1 cellular context compared by ENCODE assay signal in the genomic region with DNA sequence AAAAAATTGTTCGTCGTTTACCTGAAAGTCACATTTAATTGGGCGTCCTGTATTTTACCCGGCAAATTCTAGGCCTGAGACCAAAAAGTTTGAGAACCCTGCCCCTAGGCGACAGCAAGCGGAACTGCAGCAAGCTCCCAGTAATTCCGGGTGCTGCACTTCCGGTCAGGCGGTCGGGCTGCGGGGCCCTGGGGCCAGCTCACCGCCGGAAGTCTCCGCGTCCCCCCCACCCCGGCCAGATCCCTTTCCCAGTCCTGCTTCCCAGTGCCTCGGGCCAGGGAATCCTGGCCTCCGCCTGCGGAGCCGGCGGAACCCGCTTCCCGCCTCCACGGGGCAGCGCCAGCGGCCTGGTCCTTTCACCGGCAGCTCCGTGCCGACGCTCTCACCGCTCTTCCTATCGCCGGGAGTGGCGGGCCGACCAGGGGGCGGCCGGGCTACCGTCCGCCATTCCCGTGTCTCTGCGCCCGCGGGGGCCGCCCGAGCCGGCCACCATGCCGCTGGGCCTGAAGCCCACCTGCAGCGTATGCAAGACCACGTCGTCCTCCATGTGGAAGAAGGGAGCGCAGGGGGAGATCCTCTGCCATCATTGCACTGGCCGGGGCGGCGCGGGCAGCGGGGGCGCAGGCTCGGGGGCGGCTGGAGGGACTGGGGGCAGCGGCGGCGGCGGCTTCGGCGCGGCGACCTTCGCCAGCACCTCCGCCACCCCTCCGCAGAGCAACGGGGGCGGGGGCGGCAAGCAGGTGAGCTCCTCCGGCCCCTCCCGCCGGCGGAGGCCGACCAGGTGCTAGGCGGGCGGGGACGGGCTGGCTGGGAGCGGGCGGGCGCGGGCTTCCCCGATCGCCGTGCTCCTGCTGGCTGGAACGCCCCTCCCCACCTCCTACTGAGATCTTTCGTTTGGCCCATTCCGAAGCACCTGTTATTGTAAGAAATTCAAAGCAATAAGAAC.
TF ChIP-seq lines count a peak whose summit lies in the region.

GATAD1 (plus strand) TSS at position 244 of the 946 bp plus-strand sequence; CDS start at position 492, 248 bp downstream.

TF ChIP-seq in GM12878, 131 proteins besides CTCF, POLR2A, EP300 and RAD21 (continued from another document and continues in another):
- TF ChIP-seq, protein P1, sequence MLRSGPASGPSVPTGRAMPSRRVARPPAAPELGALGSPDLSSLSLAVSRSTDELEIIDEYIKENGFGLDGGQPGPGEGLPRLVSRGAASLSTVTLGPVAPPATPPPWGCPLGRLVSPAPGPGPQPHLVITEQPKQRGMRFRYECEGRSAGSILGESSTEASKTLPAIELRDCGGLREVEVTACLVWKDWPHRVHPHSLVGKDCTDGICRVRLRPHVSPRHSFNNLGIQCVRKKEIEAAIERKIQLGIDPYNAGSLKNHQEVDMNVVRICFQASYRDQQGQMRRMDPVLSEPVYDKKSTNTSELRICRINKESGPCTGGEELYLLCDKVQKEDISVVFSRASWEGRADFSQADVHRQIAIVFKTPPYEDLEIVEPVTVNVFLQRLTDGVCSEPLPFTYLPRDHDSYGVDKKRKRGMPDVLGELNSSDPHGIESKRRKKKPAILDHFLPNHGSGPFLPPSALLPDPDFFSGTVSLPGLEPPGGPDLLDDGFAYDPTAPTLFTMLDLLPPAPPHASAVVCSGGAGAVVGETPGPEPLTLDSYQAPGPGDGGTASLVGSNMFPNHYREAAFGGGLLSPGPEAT (IDR thresholded peaks at IDR 0.05; ENCODE audit: low read depth) = peak; percentile 69
- TF ChIP-seq ZNF592 (IDR thresholded peaks at IDR 0.05) = no peak
- no peak for TF ChIP-seq EZH2 (IDR thresholded peaks at IDR 0.05; ENCODE audit: borderline replicate concordance, control insufficient read depth, low read depth, low read length)
- no peak for TF ChIP-seq RBBP5 (conservative IDR thresholded peaks at IDR 0.05)
- TF ChIP-seq CEBPB (IDR thresholded peaks at IDR 0.05; ENCODE audit: borderline replicate concordance in 1 of 2, low read depth in 2 of 2, low read length in 2 of 2) = no peak
- peak; percentile 74 for TF ChIP-seq EED (IDR thresholded peaks at IDR 0.05; ENCODE audit: low read depth)
- TF ChIP-seq, protein P2, sequence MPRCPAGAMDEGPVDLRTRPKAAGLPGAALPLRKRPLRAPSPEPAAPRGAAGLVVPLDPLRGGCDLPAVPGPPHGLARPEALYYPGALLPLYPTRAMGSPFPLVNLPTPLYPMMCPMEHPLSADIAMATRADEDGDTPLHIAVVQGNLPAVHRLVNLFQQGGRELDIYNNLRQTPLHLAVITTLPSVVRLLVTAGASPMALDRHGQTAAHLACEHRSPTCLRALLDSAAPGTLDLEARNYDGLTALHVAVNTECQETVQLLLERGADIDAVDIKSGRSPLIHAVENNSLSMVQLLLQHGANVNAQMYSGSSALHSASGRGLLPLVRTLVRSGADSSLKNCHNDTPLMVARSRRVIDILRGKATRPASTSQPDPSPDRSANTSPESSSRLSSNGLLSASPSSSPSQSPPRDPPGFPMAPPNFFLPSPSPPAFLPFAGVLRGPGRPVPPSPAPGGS (IDR thresholded peaks at IDR 0.05; ENCODE audit: borderline replicate concordance, insufficient read depth, low read depth, low read length, poor library complexity, severe bottlenecking) = no peak
- TF ChIP-seq, protein P3, sequence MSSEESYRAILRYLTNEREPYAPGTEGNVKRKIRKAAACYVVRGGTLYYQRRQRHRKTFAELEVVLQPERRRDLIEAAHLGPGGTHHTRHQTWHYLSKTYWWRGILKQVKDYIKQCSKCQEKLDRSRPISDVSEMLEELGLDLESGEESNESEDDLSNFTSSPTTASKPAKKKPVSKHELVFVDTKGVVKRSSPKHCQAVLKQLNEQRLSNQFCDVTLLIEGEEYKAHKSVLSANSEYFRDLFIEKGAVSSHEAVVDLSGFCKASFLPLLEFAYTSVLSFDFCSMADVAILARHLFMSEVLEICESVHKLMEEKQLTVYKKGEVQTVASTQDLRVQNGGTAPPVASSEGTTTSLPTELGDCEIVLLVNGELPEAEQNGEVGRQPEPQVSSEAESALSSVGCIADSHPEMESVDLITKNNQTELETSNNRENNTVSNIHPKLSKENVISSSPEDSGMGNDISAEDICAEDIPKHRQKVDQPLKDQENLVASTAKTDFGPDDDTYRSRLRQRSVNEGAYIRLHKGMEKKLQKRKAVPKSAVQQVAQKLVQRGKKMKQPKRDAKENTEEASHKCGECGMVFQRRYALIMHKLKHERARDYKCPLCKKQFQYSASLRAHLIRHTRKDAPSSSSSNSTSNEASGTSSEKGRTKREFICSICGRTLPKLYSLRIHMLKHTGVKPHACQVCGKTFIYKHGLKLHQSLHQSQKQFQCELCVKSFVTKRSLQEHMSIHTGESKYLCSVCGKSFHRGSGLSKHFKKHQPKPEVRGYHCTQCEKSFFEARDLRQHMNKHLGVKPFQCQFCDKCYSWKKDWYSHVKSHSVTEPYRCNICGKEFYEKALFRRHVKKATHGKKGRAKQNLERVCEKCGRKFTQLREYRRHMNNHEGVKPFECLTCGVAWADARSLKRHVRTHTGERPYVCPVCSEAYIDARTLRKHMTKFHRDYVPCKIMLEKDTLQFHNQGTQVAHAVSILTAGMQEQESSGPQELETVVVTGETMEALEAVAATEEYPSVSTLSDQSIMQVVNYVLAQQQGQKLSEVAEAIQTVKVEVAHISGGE (CRISPR knock-in tag; IDR thresholded peaks at IDR 0.05) = peak; percentile 55
- TF ChIP-seq, protein P4, sequence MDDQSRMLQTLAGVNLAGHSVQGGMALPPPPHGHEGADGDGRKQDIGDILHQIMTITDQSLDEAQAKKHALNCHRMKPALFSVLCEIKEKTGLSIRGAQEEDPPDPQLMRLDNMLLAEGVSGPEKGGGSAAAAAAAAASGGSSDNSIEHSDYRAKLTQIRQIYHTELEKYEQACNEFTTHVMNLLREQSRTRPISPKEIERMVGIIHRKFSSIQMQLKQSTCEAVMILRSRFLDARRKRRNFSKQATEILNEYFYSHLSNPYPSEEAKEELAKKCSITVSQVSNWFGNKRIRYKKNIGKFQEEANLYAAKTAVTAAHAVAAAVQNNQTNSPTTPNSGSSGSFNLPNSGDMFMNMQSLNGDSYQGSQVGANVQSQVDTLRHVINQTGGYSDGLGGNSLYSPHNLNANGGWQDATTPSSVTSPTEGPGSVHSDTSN (IDR thresholded peaks at IDR 0.05; ENCODE audit: insufficient replicate concordance, low read depth, low read length) = no peak
- no peak for TF ChIP-seq KLF5 (IDR thresholded peaks at IDR 0.05; ENCODE audit: partially characterized antibody)
- TF ChIP-seq GATAD2B (conservative IDR thresholded peaks at IDR 0.05; ENCODE audit: low read depth) = peak; percentile 79; the same call in 1 of the 2 replicates
- TF ChIP-seq DPF2 (IDR thresholded peaks at IDR 0.05) = peak; percentile 70
- TF ChIP-seq MAX (IDR thresholded peaks at IDR 0.05; ENCODE audit: low read depth, low read length) = no peak
- no peak for TF ChIP-seq MTA3 (IDR thresholded peaks at IDR 0.05; ENCODE audit: borderline replicate concordance, low read length)
- TF ChIP-seq RAD51 (IDR thresholded peaks at IDR 0.05) = peak; percentile 60
- TF ChIP-seq YY1 (IDR thresholded peaks at IDR 0.05; ENCODE audit: low read depth, low read length) = no peak; the same call in none of the 2 replicates
- no peak for TF ChIP-seq ZNF207 (IDR thresholded peaks at IDR 0.05; ENCODE audit: borderline replicate concordance)
- TF ChIP-seq TCF7 (IDR thresholded peaks at IDR 0.05; ENCODE audit: borderline replicate concordance) = no peak
- TF ChIP-seq NR2C2 (IDR thresholded peaks at IDR 0.05; ENCODE audit: borderline replicate concordance, control insufficient read depth, insufficient read length, low read depth) = no peak
- TF ChIP-seq MEF2A (IDR thresholded peaks at IDR 0.05; ENCODE audit: insufficient read depth, low read depth, low read length) = no peak
- peak; percentile 61 for TF ChIP-seq USF1 (IDR thresholded peaks at IDR 0.05; ENCODE audit: borderline replicate concordance, extremely low read length, insufficient read depth, low read depth, low read length)
- TF ChIP-seq SP1 (IDR thresholded peaks at IDR 0.05; ENCODE audit: low read depth, low read length) = peak; percentile 12
- no peak for TF ChIP-seq YBX1 (IDR thresholded peaks at IDR 0.05)
- no peak for TF ChIP-seq IRF5 (IDR thresholded peaks at IDR 0.05; ENCODE audit: borderline replicate concordance)
- TF ChIP-seq FOS (IDR thresholded peaks at IDR 0.05; ENCODE audit: borderline replicate concordance, extremely low read depth, insufficient read length) = no peak
- no peak for TF ChIP-seq CREM (IDR thresholded peaks at IDR 0.05; ENCODE audit: low read depth)
- TF ChIP-seq RUNX3 (IDR thresholded peaks at IDR 0.05; ENCODE audit: low read length) = peak; percentile 40
- no peak for TF ChIP-seq NFIC (IDR thresholded peaks at IDR 0.05; ENCODE audit: low read depth, low read length)
- TF ChIP-seq SUPT20H (IDR thresholded peaks at IDR 0.05; ENCODE audit: borderline replicate concordance, control insufficient read depth, low read depth, low read length) = no peak
- TF ChIP-seq SMC3 (IDR thresholded peaks at IDR 0.05; ENCODE audit: borderline replicate concordance, low read length) = peak; percentile 67; the same call in 1 of the 2 replicates
- no peak for TF ChIP-seq ATF3 (IDR thresholded peaks at IDR 0.05; ENCODE audit: borderline replicate concordance, extremely low read depth, low read depth, low read length)
- TF ChIP-seq ESRRA (IDR thresholded peaks at IDR 0.05; ENCODE audit: low read length) = no peak
- TF ChIP-seq STAT3 (IDR thresholded peaks at IDR 0.05; ENCODE audit: low read depth, low read length) = no peak
- TF ChIP-seq SMAD5 (IDR thresholded peaks at IDR 0.05; ENCODE audit: low read depth) = no peak
- TF ChIP-seq SRF (IDR thresholded peaks at IDR 0.05; ENCODE audit: low read depth in 2 of 2, low read length in 2 of 2) = no peak
- TF ChIP-seq NFXL1 (IDR thresholded peaks at IDR 0.05; ENCODE audit: borderline replicate concordance) = no peak
- 0 out of 2 replicates have a peak, but pooled peaks have one; percentile 20 for TF ChIP-seq TCF3 (IDR thresholded peaks at IDR 0.05; ENCODE audit: borderline replicate concordance, insufficient read depth, low read depth, low read length)
- 0 out of 2 replicates have a peak, but pooled peaks have one; percentile 27 for TF ChIP-seq NR2F1 (conservative IDR thresholded peaks at IDR 0.05)
- TF ChIP-seq KDM1A (IDR thresholded peaks at IDR 0.05; ENCODE audit: borderline replicate concordance) = no peak
- TF ChIP-seq SIN3A (IDR thresholded peaks at IDR 0.05; ENCODE audit: low read depth, low read length) = peak; percentile 71
- TF ChIP-seq IKZF2 (IDR thresholded peaks at IDR 0.05) = peak; percentile 83 to 84
- no peak for TF ChIP-seq RELA (IDR thresholded peaks at IDR 0.05; ENCODE audit: borderline replicate concordance, partially characterized antibody)
- no peak for TF ChIP-seq NFYA (IDR thresholded peaks at IDR 0.05; ENCODE audit: borderline replicate concordance, low read depth, low read length)
- no peak for TF ChIP-seq BRCA1 (IDR thresholded peaks at IDR 0.05; ENCODE audit: low read depth, low read length)
- TF ChIP-seq IRF4 (IDR thresholded peaks at IDR 0.05; ENCODE audit: low read depth, low read length) = no peak
- peak; percentile 75; the same call in 1 of the 2 replicates for TF ChIP-seq TAF1 (IDR thresholded peaks at IDR 0.05; ENCODE audit: borderline replicate concordance, low read depth, low read length)
- 0 out of 2 replicates have a peak, but pooled peaks have one; percentile 38 for TF ChIP-seq HCFC1 (IDR thresholded peaks at IDR 0.05; ENCODE audit: low read length)
- no peak for TF ChIP-seq RFX5 (IDR thresholded peaks at IDR 0.05; ENCODE audit: low read depth, low read length)
